Comparison of ENCODE assay signal across 8 cellular contexts in genomic region chr17:68794636-68795503, GRCh38.
DNase-seq lines count a peak whose midpoint lies in the region; ATAC-seq and TF ChIP-seq lines count a peak whose summit lies in the region.

No MANE protein-coding gene starts in this region.

- H3K9me3 ChIP-seq in RWPE2 (ENCODE audit: severe bottlenecking) (no peaks in the 10 kb centered on the region), esophagus squamous epithelium (no peaks in the 10 kb centered on the region), neutrophil (no peaks in the 10 kb centered on the region)

- H3K27me3 ChIP-seq in RWPE2 (ENCODE audit: insufficient read depth, poor library complexity, severe bottlenecking) (no peaks in the 10 kb centered on the region), esophagus squamous epithelium (no peaks in the 10 kb centered on the region), neutrophil (no peaks in the 10 kb centered on the region)

- H3K27ac Mint-ChIP-seq in activated CD4-positive, alpha-beta T cell treated with anti-CD3 and anti-CD28 coated beads, Interleukin-2, amount 10 ng/mL, durations not matched to agents 7 days and 5 days, result peak overlapping the region; percentile 81

- TF ChIP-seq POLR2A in esophagus squamous epithelium (IDR thresholded peaks at IDR 0.05), result no peak

- H3K4me3 ChIP-seq in RWPE2 (ENCODE audit: severe bottlenecking), result no peak overlapping the region
- H3K4me3 ChIP-seq in esophagus squamous epithelium, result peak overlapping the region; percentile 3 to 27 (median 18)
- H3K4me3 ChIP-seq in neutrophil (ENCODE audit: low read depth in 1 of 2, low read length in 1 of 2), result no peak overlapping the region

- H3K9me3 Mint-ChIP-seq in activated CD4-positive, alpha-beta T cell treated with anti-CD3 and anti-CD28 coated beads, Interleukin-2, amount 10 ng/mL, durations not matched to agents 7 days and 5 days, result no peaks in the 10 kb centered on the region

- no peaks in the 10 kb centered on the region for H3K36me3 Mint-ChIP-seq in activated CD4-positive, alpha-beta T cell treated with anti-CD3 and anti-CD28 coated beads, Interleukin-2, amount 10 ng/mL, durations not matched to agents 7 days and 5 days (ENCODE audit: low read depth)

- CTCF ChIA-PET in activated CD4-positive, alpha-beta T cell treated with anti-CD3 and anti-CD28 coated beads, Interleukin-2, amount 10 ng/mL, durations not matched to agents 7 days and 5 days (lab: Charles Lee), result interaction anchor here (2.1 kb wide), 1 partner anchor 10 kb away, joined by 7 read pairs; no protein-coding TSS in a partner anchor

- ATAC-seq in RWPE2 (ENCODE audit: low read depth), result no peak
- ATAC-seq in GM19351 (IDR thresholded peaks at IDR 0.05; ENCODE audit: unreplicated experiment), result no peak
- no peak for ATAC-seq in HG03565 (IDR thresholded peaks at IDR 0.05; ENCODE audit: unreplicated experiment)

- H3K4me3 Mint-ChIP-seq in activated CD4-positive, alpha-beta T cell treated with anti-CD3 and anti-CD28 coated beads, Interleukin-2, amount 10 ng/mL, durations not matched to agents 7 days and 5 days, result peak overlapping the region; percentile 20

- peaks cover 14% of the 10 kb centered on the region for H3K27me3 Mint-ChIP-seq in activated CD4-positive, alpha-beta T cell treated with anti-CD3 and anti-CD28 coated beads, Interleukin-2, amount 10 ng/mL, durations not matched to agents 7 days and 5 days

- H3K4me1 ChIP-seq in RWPE2 (ENCODE audit: insufficient read depth, poor library complexity, severe bottlenecking) (peaks cover 12% of the 10 kb centered on the region), esophagus squamous epithelium (peaks cover 11 to 49% (median 12%) of the 10 kb centered on the region in 3 donors), neutrophil (ENCODE audit: control insufficient read depth in 1 of 2, insufficient read depth in 1 of 2, low read depth in 1 of 2, low read length in 1 of 2) (peaks cover 3 to 14% of the 10 kb centered on the region in 2 experiments)

- no peaks in the 10 kb centered on the region for H3K36me3 ChIP-seq in RWPE2 (ENCODE audit: low read depth)
- no peaks in the 10 kb centered on the region for H3K36me3 ChIP-seq in esophagus squamous epithelium
- H3K36me3 ChIP-seq in neutrophil, result no peaks in the 10 kb centered on the region

- intact Hi-C loops in esophagus squamous epithelium (cut with DNase I), result no loop called here

- DNase-seq in activated CD4-positive, alpha-beta T cell treated with anti-CD3 and anti-CD28 coated beads, Interleukin-2, amount 10 ng/mL, durations not matched to agents 7 days and 5 days, result no peak
- DNase-seq in activated CD4-positive, alpha-beta T cell treated with anti-CD3 and anti-CD28 coated beads, Interleukin-2, amount 50 U/mL, for 4 hours, result no peak
- DNase-seq in RWPE2 (ENCODE audit: low spot score), result no peak
- DNase-seq in esophagus squamous epithelium (lab: John Stamatoyannopoulos, UW), result no peak
- DNase-seq in stimulated activated CD4-positive, alpha-beta T cell treated with anti-CD3 and anti-CD28 coated beads, Interleukin-4, amount 100 ng/mL, for 24 hours, result no peak

- 26 to 29% methylated on average over 6 of the region's 6 CpGs for WGBS in esophagus squamous epithelium, 2 donors

- TF ChIP-seq CTCF in RWPE2 (IDR thresholded peaks at IDR 0.05; ENCODE audit: poor library complexity, severe bottlenecking) (peak; percentile 53), esophagus squamous epithelium (IDR thresholded peaks at IDR 0.05) (peak in 5 of 6 experiments; percentile 8 to 54 (median 37)), neutrophil (IDR thresholded peaks at IDR 0.05) (no peak)

- H3K27ac ChIP-seq in RWPE2 (ENCODE audit: poor library complexity, severe bottlenecking) (no peak overlapping the region), esophagus squamous epithelium (peak overlapping the region; percentile 52 to 84 (median 66)), neutrophil (peak overlapping the region; percentile 60)

- POLR2A ChIA-PET in activated CD4-positive, alpha-beta T cell treated with anti-CD3 and anti-CD28 coated beads, Interleukin-2, amount 10 ng/mL, durations not matched to agents 7 days and 5 days (lab: Charles Lee), result no interaction called here

- H3K4me1 Mint-ChIP-seq in activated CD4-positive, alpha-beta T cell treated with anti-CD3 and anti-CD28 coated beads, Interleukin-2, amount 10 ng/mL, durations not matched to agents 7 days and 5 days, result peaks cover 12% of the 10 kb centered on the region

Comparison
In these comparisons a context has a peak if more than half of its experiments do, and no peak if none do; other contexts are left out.
1. H3K4me3 ChIP-seq: peak in esophagus squamous epithelium (4 of 4); none in RWPE2 (single experiment) and neutrophil (0 of 2).